Comparison of ENCODE assay signal across 2 cellular contexts in the genomic region with DNA sequence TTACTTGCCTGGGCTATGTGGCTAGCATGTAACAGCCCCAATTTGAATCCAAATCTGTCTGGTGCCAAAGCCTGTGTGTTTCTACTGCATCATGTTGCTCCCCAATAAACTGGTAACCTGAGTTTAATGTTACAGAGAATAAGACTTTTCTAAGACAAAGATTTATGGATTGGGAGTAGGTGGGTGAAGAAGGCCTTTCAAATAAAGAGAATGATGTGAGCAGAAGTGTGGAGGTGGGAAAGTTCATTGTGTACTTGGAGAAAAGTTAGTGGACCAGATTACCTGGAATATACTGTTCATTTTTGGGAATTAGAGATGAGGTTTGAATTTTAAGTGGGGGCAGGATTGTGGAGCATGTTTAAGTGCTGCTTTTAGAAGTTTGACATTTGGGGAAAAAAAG.
TF ChIP-seq lines count a peak whose summit lies in the region.

No MANE protein-coding gene starts in this region.

TF ChIP-seq in GM12878, 131 proteins besides CTCF, POLR2A, EP300 and RAD21:
- TF ChIP-seq CHD4 (IDR thresholded peaks at IDR 0.05) (no peak), ZNF207 (IDR thresholded peaks at IDR 0.05; ENCODE audit: borderline replicate concordance) (no peak), KAT2A (conservative IDR thresholded peaks at IDR 0.05; ENCODE audit: control insufficient read depth, low read depth, low read length) (no peak), ASH2L (IDR thresholded peaks at IDR 0.05; ENCODE audit: borderline replicate concordance, low read depth) (no peak), TAF1 (IDR thresholded peaks at IDR 0.05; ENCODE audit: borderline replicate concordance, low read depth, low read length) (no peak), CBX3 (IDR thresholded peaks at IDR 0.05; ENCODE audit: borderline replicate concordance, low read depth) (no peak), ZNF274 (IDR thresholded peaks at IDR 0.05; ENCODE audit: insufficient read depth, insufficient read length) (no peak), TCF7 (IDR thresholded peaks at IDR 0.05; ENCODE audit: borderline replicate concordance) (no peak), SIX5 (IDR thresholded peaks at IDR 0.05; ENCODE audit: low read depth, low read length, severe bottlenecking) (no peak)
- TF ChIP-seq, protein P1, sequence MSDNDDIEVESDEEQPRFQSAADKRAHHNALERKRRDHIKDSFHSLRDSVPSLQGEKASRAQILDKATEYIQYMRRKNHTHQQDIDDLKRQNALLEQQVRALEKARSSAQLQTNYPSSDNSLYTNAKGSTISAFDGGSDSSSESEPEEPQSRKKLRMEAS (IDR thresholded peaks at IDR 0.05; ENCODE audit: low read depth, low read length), result no peak
- TF ChIP-seq, protein P2, sequence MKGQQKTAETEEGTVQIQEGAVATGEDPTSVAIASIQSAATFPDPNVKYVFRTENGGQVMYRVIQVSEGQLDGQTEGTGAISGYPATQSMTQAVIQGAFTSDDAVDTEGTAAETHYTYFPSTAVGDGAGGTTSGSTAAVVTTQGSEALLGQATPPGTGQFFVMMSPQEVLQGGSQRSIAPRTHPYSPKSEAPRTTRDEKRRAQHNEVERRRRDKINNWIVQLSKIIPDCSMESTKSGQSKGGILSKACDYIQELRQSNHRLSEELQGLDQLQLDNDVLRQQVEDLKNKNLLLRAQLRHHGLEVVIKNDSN (IDR thresholded peaks at IDR 0.05; ENCODE audit: borderline replicate concordance, extremely low read length, insufficient read depth, low read depth, low read length), result no peak
- TF ChIP-seq, protein P3, sequence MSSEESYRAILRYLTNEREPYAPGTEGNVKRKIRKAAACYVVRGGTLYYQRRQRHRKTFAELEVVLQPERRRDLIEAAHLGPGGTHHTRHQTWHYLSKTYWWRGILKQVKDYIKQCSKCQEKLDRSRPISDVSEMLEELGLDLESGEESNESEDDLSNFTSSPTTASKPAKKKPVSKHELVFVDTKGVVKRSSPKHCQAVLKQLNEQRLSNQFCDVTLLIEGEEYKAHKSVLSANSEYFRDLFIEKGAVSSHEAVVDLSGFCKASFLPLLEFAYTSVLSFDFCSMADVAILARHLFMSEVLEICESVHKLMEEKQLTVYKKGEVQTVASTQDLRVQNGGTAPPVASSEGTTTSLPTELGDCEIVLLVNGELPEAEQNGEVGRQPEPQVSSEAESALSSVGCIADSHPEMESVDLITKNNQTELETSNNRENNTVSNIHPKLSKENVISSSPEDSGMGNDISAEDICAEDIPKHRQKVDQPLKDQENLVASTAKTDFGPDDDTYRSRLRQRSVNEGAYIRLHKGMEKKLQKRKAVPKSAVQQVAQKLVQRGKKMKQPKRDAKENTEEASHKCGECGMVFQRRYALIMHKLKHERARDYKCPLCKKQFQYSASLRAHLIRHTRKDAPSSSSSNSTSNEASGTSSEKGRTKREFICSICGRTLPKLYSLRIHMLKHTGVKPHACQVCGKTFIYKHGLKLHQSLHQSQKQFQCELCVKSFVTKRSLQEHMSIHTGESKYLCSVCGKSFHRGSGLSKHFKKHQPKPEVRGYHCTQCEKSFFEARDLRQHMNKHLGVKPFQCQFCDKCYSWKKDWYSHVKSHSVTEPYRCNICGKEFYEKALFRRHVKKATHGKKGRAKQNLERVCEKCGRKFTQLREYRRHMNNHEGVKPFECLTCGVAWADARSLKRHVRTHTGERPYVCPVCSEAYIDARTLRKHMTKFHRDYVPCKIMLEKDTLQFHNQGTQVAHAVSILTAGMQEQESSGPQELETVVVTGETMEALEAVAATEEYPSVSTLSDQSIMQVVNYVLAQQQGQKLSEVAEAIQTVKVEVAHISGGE (CRISPR knock-in tag; IDR thresholded peaks at IDR 0.05), result no peak
TF ChIP-seq in GM12878: peak in this region for 0.

TF ChIP-seq in liver, 16 proteins besides CTCF, POLR2A, EP300 and RAD21:
- TF ChIP-seq TAF1 (conservative IDR thresholded peaks at IDR 0.05), result no peak
